12 cellular contexts compared by ENCODE assay signal in the genomic region with DNA sequence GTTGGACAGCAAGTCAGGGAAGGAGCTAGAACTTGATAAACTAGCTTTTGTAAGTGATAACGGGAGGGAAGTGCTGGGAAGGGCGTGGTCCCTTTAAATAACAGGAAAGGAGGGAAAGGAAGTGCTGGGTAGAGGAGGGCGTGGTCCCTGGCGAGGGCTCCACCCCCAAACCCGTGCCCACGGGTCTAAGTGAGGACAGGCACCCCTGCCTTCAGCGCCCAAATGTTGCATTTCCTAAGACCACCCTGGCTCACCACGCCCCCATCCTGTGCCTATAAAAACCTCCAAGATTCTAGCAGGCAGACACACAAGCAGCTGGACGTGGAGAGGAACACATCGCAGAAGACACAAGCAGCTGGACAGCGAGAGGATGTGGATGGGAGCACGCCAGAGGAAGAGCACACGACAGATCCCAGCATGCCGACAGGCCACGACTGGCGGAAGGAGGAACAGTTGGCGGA. TPM values are rescaled to one million over a fixed set of nuclear protein-coding genes. Genes with fewer than 3 reads are reported as not detected.
DNase-seq lines count a peak whose midpoint lies in the region; ATAC-seq, FAIRE-seq and TF ChIP-seq lines count a peak whose summit lies in the region.
"Had no signal": no experiment of that assay in that cellular context is flagged by ENCODE, and none has a peak within 500 bp of the region (broad histone marks: within the 10 kb centered on the region; RNA-seq: fewer than 3 reads in every experiment).

No MANE protein-coding gene starts in this region.

- H3F3A ChIP-seq in SK-N-SH (replicated peaks; ENCODE audit: insufficient read depth), result peaks cover 3% of the 10 kb centered on the region

- no peak for TF ChIP-seq RAD21 in SK-N-SH (IDR thresholded peaks at IDR 0.05; ENCODE audit: low read length)

- ATAC-seq in body of pancreas (no peak), GM18502 (IDR thresholded peaks at IDR 0.05; ENCODE audit: poor library complexity, unreplicated experiment) (no peak)
- ATAC-seq: left lung, SK-N-SH treated with all-trans-retinoic acid at 6 μM for 48 hours had no signal

- no peak for FAIRE-seq in kidney (lab: Jason Lieb, UNC)

- no peaks in the 10 kb centered on the region for H3K4me1 ChIP-seq in kidney (ENCODE audit: control insufficient read depth in 1 of 2, insufficient read depth in 1 of 2, low read depth in 1 of 2, low read length in 2 of 2)
- no peaks in the 10 kb centered on the region; a peak in 3 of 4 replicates for H3K4me1 ChIP-seq in SK-N-SH (ENCODE audit: control insufficient read depth in 1 of 2, insufficient read depth in 2 of 2, low read depth in 1 of 2, low read length in 1 of 2)
- H3K4me1 ChIP-seq in body of pancreas, result no peaks in the 10 kb centered on the region

- intact Hi-C loops in kidney (cut with DNase I), result no loop called here
- intact Hi-C loops in body of pancreas (cut with DNase I), result loop anchor here (10.0 kb wide), 1 partner anchor 530 kb away; no protein-coding TSS in a partner anchor

- no peak overlapping the region for H3K4me2 ChIP-seq in SK-N-SH

- WGBS in SK-N-SH (ENCODE audit: low lambda C conversion rate), result 90% methylated on average over 13 of the region's 17 CpGs
- WGBS in body of pancreas, 2 donors, result 74 to 79% methylated on average over 17 of the region's 17 CpGs

- no peak overlapping the region for H3K4me3 ChIP-seq in MG63
- no peak overlapping the region for H3K4me3 ChIP-seq in kidney (ENCODE audit: low read length in 2 of 2)
- no peak overlapping the region for H3K4me3 ChIP-seq in SK-N-SH (ENCODE audit: low read depth in 2 of 2, low read length in 1 of 2)
- no peak overlapping the region for H3K4me3 ChIP-seq in body of pancreas
- H3K4me3 ChIP-seq: left lung had no signal

- H3K9me3 ChIP-seq in MG63, result peaks cover 5% of the 10 kb centered on the region; the same call in 1 of the 2 replicates
- no peaks in the 10 kb centered on the region for H3K9me3 ChIP-seq in kidney (ENCODE audit: control insufficient read depth in 1 of 2, low read length in 2 of 2)
- H3K9me3 ChIP-seq in SK-N-SH, result no peaks in the 10 kb centered on the region
- no peaks in the 10 kb centered on the region for H3K9me3 ChIP-seq in body of pancreas
- H3K9me3 ChIP-seq: left lung had no signal

- H3K9ac ChIP-seq in kidney (ENCODE audit: low read length in 2 of 2) (no peak overlapping the region), SK-N-SH (no peak overlapping the region)

- CTCF ChIA-PET in SK-N-SH (lab: Yijun Ruan, JAX), result interaction anchor here (1.1 to 2.2 kb wide), 2 partner anchors 15 to 955 kb away, joined by 3 to 8 read pairs; no protein-coding TSS in a partner anchor

- H2AFZ ChIP-seq in SK-N-SH (ENCODE audit: low read depth), result no peak overlapping the region

- TF ChIP-seq EP300 in SK-N-SH (IDR thresholded peaks at IDR 0.05; ENCODE audit: borderline replicate concordance in 1 of 2, low read depth in 1 of 2, low read length in 1 of 2), result no peak

- H3K36me3 ChIP-seq in MG63 (no peaks in the 10 kb centered on the region), kidney (ENCODE audit: control insufficient read depth in 1 of 2, insufficient read depth in 2 of 2, low read length in 2 of 2) (peaks cover 0 to 4% of the 10 kb centered on the region in 2 donors), SK-N-SH (replicated peaks in 1 of 2; ENCODE audit: control insufficient read depth in 1 of 2, insufficient read depth in 2 of 2, low read length in 1 of 2) (no peaks in the 10 kb centered on the region), body of pancreas (replicated peaks in 1 of 2; ENCODE audit: insufficient read depth in 1 of 2, low read depth in 2 of 2) (no peaks in the 10 kb centered on the region)

- no peak for TF ChIP-seq POLR2A in body of pancreas (IDR thresholded peaks at IDR 0.05)

- DNase-seq in DMS 273 (lab: John Stamatoyannopoulos, UW; ENCODE audit: unreplicated experiment) (peak; percentile 88), MG63 (peak; percentile 29), kidney (peak; percentile 67), SK-N-SH (no peak), body of pancreas (no peak), iPS-NIHi11 (ENCODE audit: low spot score) (no peak)
- DNase-seq: activated CD4-positive, CD25-positive, alpha-beta regulatory T cell treated with anti-CD3 and anti-CD28 coated beads, Interleukin-2, amount 50 U/mL, for 72 hours had no signal

- H3K27ac ChIP-seq in kidney (ENCODE audit: low read depth in 2 of 2, low read length in 2 of 2), result no peak overlapping the region
- no peak overlapping the region for H3K27ac ChIP-seq in SK-N-SH (ENCODE audit: low read depth in 2 of 2, low read length in 1 of 2)
- H3K27ac ChIP-seq in body of pancreas, result no peak overlapping the region
- H3K27ac ChIP-seq: C4-2B had no signal

- POLR2A ChIA-PET in SK-N-SH (lab: Yijun Ruan, JAX), result no interaction called here

- H3K27me3 ChIP-seq in MG63, result no peaks in the 10 kb centered on the region
- no peaks in the 10 kb centered on the region for H3K27me3 ChIP-seq in SK-N-SH (ENCODE audit: insufficient read depth)
- H3K27me3 ChIP-seq in body of pancreas, result no peaks in the 10 kb centered on the region
- H3K27me3 ChIP-seq: left lung had no signal

- no peaks in the 10 kb centered on the region for H3K9me2 ChIP-seq in SK-N-SH

- TF ChIP-seq CTCF in kidney (IDR thresholded peaks at IDR 0.05; ENCODE audit: borderline replicate concordance, extremely low read depth, insufficient read depth), result no peak
- no peak for TF ChIP-seq CTCF in SK-N-SH (IDR thresholded peaks at IDR 0.05)
- no peak for TF ChIP-seq CTCF in body of pancreas (IDR thresholded peaks at IDR 0.05)

- H4K20me1 ChIP-seq in SK-N-SH (ENCODE audit: insufficient read depth), result no peaks in the 10 kb centered on the region

- no peaks in the 10 kb centered on the region for H3K79me2 ChIP-seq in SK-N-SH (ENCODE audit: insufficient read depth)

TF ChIP-seq in PFSK-1, 5 proteins besides CTCF, POLR2A, EP300 and RAD21 (continues in another document):
- TF ChIP-seq SIN3A (IDR thresholded peaks at IDR 0.05; ENCODE audit: borderline replicate concordance, insufficient read depth, low read length) (no peak; the same call in 1 of the 2 replicates), POLR2AphosphoS5 (IDR thresholded peaks at IDR 0.05; ENCODE audit: low read depth, low read length) (peak; percentile 63; the same call in 1 of the 2 replicates), TAF1 (IDR thresholded peaks at IDR 0.05; ENCODE audit: borderline replicate concordance, insufficient read depth, low read length) (peak; percentile 56; the same call in 1 of the 2 replicates)

TF ChIP-seq in SK-N-SH, 30 proteins besides CTCF, POLR2A, EP300 and RAD21:
- TF ChIP-seq, protein P1, sequence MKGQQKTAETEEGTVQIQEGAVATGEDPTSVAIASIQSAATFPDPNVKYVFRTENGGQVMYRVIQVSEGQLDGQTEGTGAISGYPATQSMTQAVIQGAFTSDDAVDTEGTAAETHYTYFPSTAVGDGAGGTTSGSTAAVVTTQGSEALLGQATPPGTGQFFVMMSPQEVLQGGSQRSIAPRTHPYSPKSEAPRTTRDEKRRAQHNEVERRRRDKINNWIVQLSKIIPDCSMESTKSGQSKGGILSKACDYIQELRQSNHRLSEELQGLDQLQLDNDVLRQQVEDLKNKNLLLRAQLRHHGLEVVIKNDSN (IDR thresholded peaks at IDR 0.05; ENCODE audit: borderline replicate concordance, low read depth), result no peak
- TF ChIP-seq, protein P2, sequence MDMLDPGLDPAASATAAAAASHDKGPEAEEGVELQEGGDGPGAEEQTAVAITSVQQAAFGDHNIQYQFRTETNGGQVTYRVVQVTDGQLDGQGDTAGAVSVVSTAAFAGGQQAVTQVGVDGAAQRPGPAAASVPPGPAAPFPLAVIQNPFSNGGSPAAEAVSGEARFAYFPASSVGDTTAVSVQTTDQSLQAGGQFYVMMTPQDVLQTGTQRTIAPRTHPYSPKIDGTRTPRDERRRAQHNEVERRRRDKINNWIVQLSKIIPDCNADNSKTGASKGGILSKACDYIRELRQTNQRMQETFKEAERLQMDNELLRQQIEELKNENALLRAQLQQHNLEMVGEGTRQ (IDR thresholded peaks at IDR 0.05; ENCODE audit: borderline replicate concordance, low read depth, low read length), result no peak
- TF ChIP-seq RCOR1 (IDR thresholded peaks at IDR 0.05; ENCODE audit: low read length) (no peak), POLR2AphosphoS5 (IDR thresholded peaks at IDR 0.05; ENCODE audit: low read depth, low read length) (no peak), CHD2 (IDR thresholded peaks at IDR 0.05; ENCODE audit: low read length, partially characterized antibody) (no peak), GATA2 (CRISPR knock-in tag; IDR thresholded peaks at IDR 0.05) (no peak), TAF1 (IDR thresholded peaks at IDR 0.05; ENCODE audit: borderline replicate concordance, low read depth, low read length) (no peak), TCF12 (IDR thresholded peaks at IDR 0.05) (no peak)

RNA-seq across cellular contexts. Expression of a gene that starts 58.5 kb away (rescaled TPM):
- 2.5 and 4.3 TPM in 2 replicates for total RNA-seq in MG63 (2014; rRNA removed; shearing (Covaris generic); ENCODE audit: low replicate concordance)
- polyA plus RNA-seq in PFSK-1 (2012; ENCODE audit: insufficient read length, low read depth), result 2.6 TPM
- 25.2 TPM for total RNA-seq in kidney
- polyA plus RNA-seq in kidney (ENCODE audit: insufficient read depth, low read depth, low replicate concordance), result 10.1 TPM
- 1.8 and 2.3 TPM in 2 replicates for polyA plus RNA-seq in SK-N-SH (2012; rRNA removed)
- polyA plus RNA-seq in SK-N-SH (2012; cell fraction: cytosol; rRNA removed), result 2.0 and 2.7 TPM in 2 replicates
- 1.7 and 3.9 TPM in 2 replicates for polyA plus RNA-seq in SK-N-SH (2012; cell fraction: nucleus; rRNA removed)
- total RNA-seq in body of pancreas, result 10 to 100 TPM in 1 of 2 donors, 1 to 10 TPM in 1; 8.0 to 13.5 TPM

Comparison
In these comparisons a context has a peak if more than half of its experiments do, and no peak if none do; other contexts are left out.
1. DNase-seq: peak in DMS 273 (single experiment), MG63 (single experiment) and kidney (single experiment); none in SK-N-SH (single experiment), body of pancreas (0 of 4) and iPS-NIHi11 (single experiment).